Comparison of ENCODE assay signal across 14 cellular contexts in genomic region chr6:135251416-135251815, GRCh38.
DNase-seq lines count a peak whose midpoint lies in the region; ATAC-seq and TF ChIP-seq lines count a peak whose summit lies in the region.
"Had no signal": no experiment of that assay in that cellular context is flagged by ENCODE, and none has a peak within 500 bp of the region (broad histone marks: within the 10 kb centered on the region; RNA-seq: fewer than 3 reads in every experiment).

No MANE protein-coding gene starts in this region.

- H3K4me2 ChIP-seq in trophoblast cell (ENCODE audit: low read length) = no peak overlapping the region

- H3K9ac ChIP-seq in iPS-20b (ENCODE audit: low read depth, low read length) = peak overlapping the region; percentile 53; the same call in 1 of the 2 replicates
- H3K9ac ChIP-seq in trophoblast cell (ENCODE audit: low read length) = no peak overlapping the region

- intact Hi-C loops in A673 (cut with micrococcal nuclease; ENCODE audit: unreplicated experiment) = no loop called here

- no peak overlapping the region for H2BK12ac ChIP-seq in trophoblast cell (ENCODE audit: low read length)

- POLR2A ChIA-PET in A673 (lab: Charles Lee; ENCODE audit: low non-redundant PET) = no interaction called here

- H3K9me3 ChIP-seq in iPS-20b (ENCODE audit: insufficient read depth, low read depth, low read length) = no peaks in the 10 kb centered on the region
- no peaks in the 10 kb centered on the region for H3K9me3 ChIP-seq in upper lobe of left lung
- no peaks in the 10 kb centered on the region for H3K9me3 ChIP-seq in A673 (ENCODE audit: low read depth, low read length, poor library complexity, severe bottlenecking)
- H3K9me3 ChIP-seq in trophoblast cell (ENCODE audit: insufficient read depth, low read depth, low read length) = no peaks in the 10 kb centered on the region

- peak in 1 of 4 donors; percentile 20 for TF ChIP-seq EP300 in upper lobe of left lung (IDR thresholded peaks at IDR 0.05)

- no peak overlapping the region for H2BK5ac ChIP-seq in trophoblast cell (ENCODE audit: low read depth, low read length, poor library complexity)

- H4K91ac ChIP-seq in trophoblast cell (ENCODE audit: low read depth, low read length) = no peak overlapping the region

- no TSS peak for BruUV-seq in A673 (replicated peaks; lab: Mats Ljungman, UMichigan)

- peak; percentile 47 to 61 for ATAC-seq in upper lobe of left lung (ENCODE audit: low FRiP score in 2 of 2)
- ATAC-seq: activated CD4-positive, CD25-positive, alpha-beta regulatory T cell treated with anti-CD3 and anti-CD28 coated beads, Interleukin-2, amount 50 U/mL, for 24 hours; Right ventricle myocardium inferior had no signal

- H3K23ac ChIP-seq in trophoblast cell (ENCODE audit: low read length) = no peak overlapping the region

- H3K4me3 ChIP-seq in iPS-20b (ENCODE audit: low read length) = peak overlapping the region; percentile 26
- no peak overlapping the region for H3K4me3 ChIP-seq in upper lobe of left lung
- H3K4me3 ChIP-seq in A673 (ENCODE audit: low read depth, low read length, poor library complexity, severe bottlenecking) = no peak overlapping the region
- H3K4me3 ChIP-seq in trophoblast cell (ENCODE audit: low read depth, low read length) = no peak overlapping the region

- no peak overlapping the region for H4K12ac ChIP-seq in trophoblast cell (ENCODE audit: low read depth, low read length)

- DNase-seq in NCI-H2196 (lab: John Stamatoyannopoulos, UW; ENCODE audit: unreplicated experiment) = peak; percentile 40
- no peak for DNase-seq in NCI-H2196 treated with DMSO at 0.1 percent for 48 hours (lab: John Stamatoyannopoulos, UW; ENCODE audit: unreplicated experiment)
- peak; percentile 81 for DNase-seq in NCI-H69 (lab: John Stamatoyannopoulos, UW)
- DNase-seq in upper lobe of left lung = peak in 1 of 2 donors; percentile 54
- no peak for DNase-seq in GDM1 (lab: John Stamatoyannopoulos, UW)
- DNase-seq in A673 (ENCODE audit: low spot score) = no peak
- no peak for DNase-seq in trophoblast cell
- DNase-seq: 8988T; activated T-cell treated with anti-CD3 and anti-CD28 coated beads, Interleukin-2, amount 50 U/mL, for 48 hours; kidney glomerular epithelial cell; NCI-H2171 treated with DMSO at 0.1 percent for 48 hours had no signal

- no peaks in the 10 kb centered on the region for H3K36me3 ChIP-seq in iPS-20b (ENCODE audit: insufficient read depth, low read depth, low read length)
- no peaks in the 10 kb centered on the region for H3K36me3 ChIP-seq in upper lobe of left lung
- H3K36me3 ChIP-seq in A673 (ENCODE audit: insufficient read depth, low read length, poor library complexity, severe bottlenecking) = no peaks in the 10 kb centered on the region
- no peaks in the 10 kb centered on the region for H3K36me3 ChIP-seq in trophoblast cell (ENCODE audit: control insufficient read depth in 1 of 2, insufficient read depth in 2 of 2, low read length in 2 of 2)

- no peak overlapping the region for H4K8ac ChIP-seq in trophoblast cell (ENCODE audit: low read depth, low read length)

- no peaks in the 10 kb centered on the region for H3K79me2 ChIP-seq in trophoblast cell (ENCODE audit: control insufficient read depth, insufficient read depth, low read length, poor library complexity)

- H3K4me1 ChIP-seq in iPS-20b (ENCODE audit: insufficient read depth, low read length) (peaks cover 35% of the 10 kb centered on the region; the same call in 1 of the 2 replicates), upper lobe of left lung (peaks cover 0 to 11% (median 8%) of the 10 kb centered on the region in 4 donors), A673 (ENCODE audit: insufficient read depth, low read length, poor library complexity, severe bottlenecking) (no peaks in the 10 kb centered on the region), trophoblast cell (ENCODE audit: control insufficient read depth in 1 of 2, insufficient read depth in 2 of 2, low read length in 2 of 2) (no peaks in the 10 kb centered on the region)

- TF ChIP-seq POLR2A in upper lobe of left lung (IDR thresholded peaks at IDR 0.05) = no peak

- no peak overlapping the region for H2AK5ac ChIP-seq in trophoblast cell (ENCODE audit: low read length)

- H3K4ac ChIP-seq in trophoblast cell (ENCODE audit: low read depth, low read length) = no peak overlapping the region

- no peak overlapping the region for H2AFZ ChIP-seq in trophoblast cell (ENCODE audit: insufficient read depth, low read length, poor library complexity)

- TF ChIP-seq CTCF in upper lobe of left lung (IDR thresholded peaks at IDR 0.05) (no peak), A673 (conservative IDR thresholded peaks at IDR 0.05; ENCODE audit: low read depth, low read length) (no peak)

- H3K18ac ChIP-seq in trophoblast cell (ENCODE audit: low read length) = no peak overlapping the region

- CTCF ChIA-PET in A673 (lab: Charles Lee) = no interaction called here

- H3K27me3 ChIP-seq in iPS-20b (ENCODE audit: insufficient read depth, low read length) (no peaks in the 10 kb centered on the region), upper lobe of left lung (no peaks in the 10 kb centered on the region), A673 (replicated peaks; ENCODE audit: insufficient read depth, low read depth, low read length, poor library complexity) (no peaks in the 10 kb centered on the region), trophoblast cell (ENCODE audit: insufficient read depth, low read length) (no peaks in the 10 kb centered on the region)

- WGBS in upper lobe of left lung, 2 donors = 38 to 53% methylated on average over 4 of the region's 4 CpGs
- no CpG with 5 or more reads among the region's 4 CpGs for WGBS in trophoblast cell (ENCODE audit: extremely low coverage, insufficient coverage, insufficient read length)

- no peaks in the 10 kb centered on the region for H3K79me1 ChIP-seq in trophoblast cell (ENCODE audit: low read length)

- H3K14ac ChIP-seq in trophoblast cell (ENCODE audit: low read length) = no peak overlapping the region

- H3K27ac ChIP-seq in iPS-20b (ENCODE audit: low read length) = peak overlapping the region; percentile 1
- no peak overlapping the region for H3K27ac ChIP-seq in upper lobe of left lung
- H3K27ac ChIP-seq in A673 (ENCODE audit: low read depth, low read length, poor library complexity, severe bottlenecking) = no peak overlapping the region
- H3K27ac ChIP-seq in trophoblast cell (ENCODE audit: low read depth, low read length) = no peak overlapping the region

- no peak overlapping the region for H2BK120ac ChIP-seq in trophoblast cell (ENCODE audit: insufficient read depth, low read length, poor library complexity)

Comparison
In these comparisons a context has a peak if more than half of its experiments do, and no peak if none do; other contexts are left out.
1. DNase-seq: peak in NCI-H2196 (single experiment) and NCI-H69 (single experiment); none in NCI-H2196 treated with DMSO at 0.1 percent for 48 hours (single experiment), GDM1 (single experiment), A673 (single experiment) and trophoblast cell (0 of 2).